ENCODE assay signal across 8 cellular contexts in the genomic region with DNA sequence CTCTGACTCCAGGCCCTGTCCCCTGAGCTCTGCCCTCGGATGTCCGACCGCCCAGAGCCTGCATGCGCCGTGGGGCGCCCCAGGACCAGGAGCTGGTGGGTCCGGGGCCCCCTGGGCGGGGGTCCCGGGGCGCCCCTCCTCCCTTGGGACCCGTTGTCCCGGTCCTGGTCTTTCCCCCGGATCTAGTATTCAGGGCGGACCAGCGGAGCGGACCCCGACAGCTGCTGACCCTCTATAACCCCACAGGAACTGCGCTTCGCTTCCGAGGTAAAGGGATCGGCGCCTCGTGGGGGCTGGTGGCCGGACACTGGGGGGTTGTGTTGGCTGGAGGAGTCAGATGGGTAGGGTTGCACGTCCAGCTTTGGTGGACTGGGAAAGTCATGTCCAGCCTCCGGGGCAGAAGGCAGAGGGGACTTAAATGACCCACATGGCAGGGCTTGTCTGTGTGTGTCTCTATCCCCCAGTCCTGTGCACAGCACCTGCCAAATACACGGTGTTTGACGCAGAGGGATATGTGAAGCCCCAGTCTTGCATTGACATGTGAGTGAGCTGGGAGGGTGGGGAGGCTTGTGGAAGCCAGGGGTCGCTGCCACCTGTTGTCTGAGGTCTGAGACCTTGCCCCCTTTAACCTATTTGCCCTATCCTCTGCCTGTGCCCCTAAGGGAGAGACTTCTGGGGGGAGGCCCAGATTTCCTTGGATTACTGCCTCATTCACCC. TPM values are rescaled to one million over a fixed set of nuclear protein-coding genes. Genes with fewer than 3 reads are reported as not detected.
A peak's percentile ranks its signal among the peaks of the same experiment; 100 is the strongest.
DNase-seq lines count a peak whose midpoint lies in the region; ATAC-seq and TF ChIP-seq lines count a peak whose summit lies in the region.

No MANE protein-coding gene starts in this region.

- H3K36me3 Mint-ChIP-seq in activated naive CD8-positive, alpha-beta T cell treated with anti-CD3 and anti-CD28 coated beads, Interleukin-2, amount 10 ng/mL, durations not matched to agents 7 days and 5 days, result peaks cover 4% of the 10 kb centered on the region
- H3K36me3 Mint-ChIP-seq in immature natural killer cell, result no peaks in the 10 kb centered on the region

- no peak overlapping the region for H3K27ac ChIP-seq in HUES6 (ENCODE audit: low read depth, low read length)
- H3K27ac ChIP-seq in stomach smooth muscle (ENCODE audit: low read length), result no peak overlapping the region

- peaks cover 3% of the 10 kb centered on the region for H3K27me3 Mint-ChIP-seq in activated naive CD8-positive, alpha-beta T cell treated with anti-CD3 and anti-CD28 coated beads, Interleukin-2, amount 10 ng/mL, durations not matched to agents 7 days and 5 days
- H3K27me3 Mint-ChIP-seq in immature natural killer cell (ENCODE audit: low read depth in 3 of 3), result peaks cover 3 to 11% (median 7%) of the 10 kb centered on the region in 3 donors

- H3K9ac ChIP-seq in HUES6 (ENCODE audit: low read length) (no peak overlapping the region), stomach smooth muscle (ENCODE audit: low read length in 2 of 2) (peak overlapping the region; percentile 75 to 77)

- peak overlapping the region; percentile 98 for H3K4me3 Mint-ChIP-seq in activated naive CD8-positive, alpha-beta T cell treated with anti-CD3 and anti-CD28 coated beads, Interleukin-2, amount 10 ng/mL, durations not matched to agents 7 days and 5 days
- H3K4me3 Mint-ChIP-seq in immature natural killer cell, result peak overlapping the region; percentile 79 to 100 (median 85)

- peak; percentile 9 for ATAC-seq in activated naive CD8-positive, alpha-beta T cell treated with anti-CD3 and anti-CD28 coated beads, Interleukin-2, amount 10 ng/mL, durations not matched to agents 7 days and 5 days (ENCODE audit: low read depth)
- ATAC-seq in HG02938 (IDR thresholded peaks at IDR 0.05; ENCODE audit: unreplicated experiment), result no peak

- DNase-seq in GM10248 (ENCODE audit: extremely low spot score) (no peak), immature natural killer cell (no peak), AG08396 (ENCODE audit: low spot score) (no peak), SKM-1 (lab: John Stamatoyannopoulos, UW; ENCODE audit: unreplicated experiment) (no peak)
- DNase-seq in activated naive CD8-positive, alpha-beta T cell treated with anti-CD3 and anti-CD28 coated beads, Interleukin-2, amount 10 ng/mL, durations not matched to agents 7 days and 5 days, result no peak

- H3K9me3 ChIP-seq in HUES6 (ENCODE audit: control insufficient read depth, insufficient read depth, low read depth, low read length) (no peaks in the 10 kb centered on the region), stomach smooth muscle (ENCODE audit: control insufficient read depth in 2 of 2, low read length in 2 of 2) (no peaks in the 10 kb centered on the region)

- H3K4me3 ChIP-seq in HUES6 (ENCODE audit: low read depth, low read length) (peak overlapping the region; percentile 90), stomach smooth muscle (ENCODE audit: low read length in 2 of 2) (peak overlapping the region; percentile 53 to 94)

- peaks cover 15% of the 10 kb centered on the region for H3K4me1 Mint-ChIP-seq in activated naive CD8-positive, alpha-beta T cell treated with anti-CD3 and anti-CD28 coated beads, Interleukin-2, amount 10 ng/mL, durations not matched to agents 7 days and 5 days
- H3K4me1 Mint-ChIP-seq in immature natural killer cell, result peaks cover 24 to 26% of the 10 kb centered on the region in 2 donors

- no peaks in the 10 kb centered on the region for H3K4me1 ChIP-seq in HUES6 (ENCODE audit: control insufficient read depth, insufficient read depth, low read length)
- H3K4me1 ChIP-seq in stomach smooth muscle (ENCODE audit: control insufficient read depth, insufficient read depth, low read length), result peaks cover 14% of the 10 kb centered on the region

- H3K9me3 Mint-ChIP-seq in activated naive CD8-positive, alpha-beta T cell treated with anti-CD3 and anti-CD28 coated beads, Interleukin-2, amount 10 ng/mL, durations not matched to agents 7 days and 5 days, result no peaks in the 10 kb centered on the region
- H3K9me3 Mint-ChIP-seq in immature natural killer cell, result no peaks in the 10 kb centered on the region

- CTCF ChIA-PET in GM10248 (lab: Yijun Ruan, JAX), result interaction anchor here (0.7 to 4.2 kb wide), 23 partner anchors 9 to 240 kb away, joined by 3 to 15 read pairs (median 3); a partner anchor contains a TSS

- POLR2A ChIA-PET in GM10248 (lab: Yijun Ruan, JAX), result interaction anchor here (0.6 to 1.5 kb wide), 4 partner anchors 27 to 172 kb away, joined by 3 to 14 read pairs (median 4); a partner anchor contains a TSS
- POLR2A ChIA-PET in activated naive CD8-positive, alpha-beta T cell treated with anti-CD3 and anti-CD28 coated beads, Interleukin-2, amount 10 ng/mL, durations not matched to agents 7 days and 5 days (lab: Charles Lee), result interaction anchor here (0.8 to 5.9 kb wide), 21 partner anchors 8 to 278 kb away, joined by 3 to 73 read pairs (median 4); a partner anchor contains a TSS

- no peaks in the 10 kb centered on the region for H3K27me3 ChIP-seq in HUES6 (ENCODE audit: control insufficient read depth, insufficient read depth, low read length)
- no peaks in the 10 kb centered on the region for H3K27me3 ChIP-seq in stomach smooth muscle (ENCODE audit: control insufficient read depth in 1 of 2, insufficient read depth in 2 of 2, low read length in 2 of 2)

- peak overlapping the region; percentile 75 for H3K27ac Mint-ChIP-seq in activated naive CD8-positive, alpha-beta T cell treated with anti-CD3 and anti-CD28 coated beads, Interleukin-2, amount 10 ng/mL, durations not matched to agents 7 days and 5 days
- H3K27ac Mint-ChIP-seq in immature natural killer cell, result peak overlapping the region; percentile 32 to 97 (median 70)

- peak; percentile 19 for TF ChIP-seq CTCF in GM10248 (IDR thresholded peaks at IDR 0.05; ENCODE audit: control extremely low read depth, extremely low read depth, low read depth, missing control alignments)

- H3K36me3 ChIP-seq in HUES6 (ENCODE audit: control insufficient read depth, insufficient read depth, low read length) (peaks cover 4% of the 10 kb centered on the region; the same call in 1 of the 2 replicates), stomach smooth muscle (ENCODE audit: control insufficient read depth in 2 of 2, insufficient read depth in 2 of 2, low read length in 2 of 2) (peaks cover 0 to 6% of the 10 kb centered on the region in 2 donors)

RNA-seq across cellular contexts. Expression of a gene that starts 0.5 kb away (rescaled TPM):
- total RNA-seq in activated naive CD8-positive, alpha-beta T cell treated with anti-CD3 and anti-CD28 coated beads, Interleukin-2, amount 10 ng/mL, durations not matched to agents 7 days and 5 days, result 10 to 100 TPM; 27.4 TPM
- 10 to 100 TPM; 23.2 to 29.3 (median 27.0) TPM for polyA plus RNA-seq in immature natural killer cell

RNA-seq across cellular contexts. Expression of a gene that starts 10.7 kb away (rescaled TPM):
- 10 to 100 TPM; 14.4 to 16.4 TPM for total RNA-seq in activated naive CD8-positive, alpha-beta T cell treated with anti-CD3 and anti-CD28 coated beads, Interleukin-2, amount 10 ng/mL, durations not matched to agents 7 days and 5 days
- 1 to 10 TPM; 2.0 to 4.9 (median 4.7) TPM for polyA plus RNA-seq in immature natural killer cell

RNA-seq across cellular contexts. Expression of a gene that starts 26.8 kb away (rescaled TPM):
- 1 to 10 TPM; 1.1 to 1.2 TPM for total RNA-seq in activated naive CD8-positive, alpha-beta T cell treated with anti-CD3 and anti-CD28 coated beads, Interleukin-2, amount 10 ng/mL, durations not matched to agents 7 days and 5 days
- under 1 TPM in 1 of 3 donors, not detected in 2; 0.43 TPM for polyA plus RNA-seq in immature natural killer cell

RNA-seq across cellular contexts. Expression of a gene that starts 27.0 kb away (rescaled TPM):
- total RNA-seq in activated naive CD8-positive, alpha-beta T cell treated with anti-CD3 and anti-CD28 coated beads, Interleukin-2, amount 10 ng/mL, durations not matched to agents 7 days and 5 days, result 100 to 1,000 TPM; 239 to 258 TPM
- polyA plus RNA-seq in immature natural killer cell, result 100 to 1,000 TPM in 1 of 3 donors, 10 to 100 TPM in 2; 78.9 to 125 (median 90.4) TPM

RNA-seq across cellular contexts. Expression of a gene that starts 28.5 kb away (rescaled TPM):
- total RNA-seq in activated naive CD8-positive, alpha-beta T cell treated with anti-CD3 and anti-CD28 coated beads, Interleukin-2, amount 10 ng/mL, durations not matched to agents 7 days and 5 days, result 10 to 100 TPM in 1 of 2 experiments, 1 to 10 TPM in 1; 9.1 to 11.0 TPM
- 1 to 10 TPM in 2 of 3 donors, under 1 TPM in 1; 0.85 to 1.8 (median 1.1) TPM for polyA plus RNA-seq in immature natural killer cell
